ENCODE assay signal across 10 cellular contexts in genomic region chr20:4924032-4924431, GRCh38.
"Had no signal": no experiment of that assay in that cellular context is flagged by ENCODE, and none has a peak within 500 bp of the region (broad histone marks: within the 10 kb centered on the region; RNA-seq: fewer than 3 reads in every experiment).

No MANE protein-coding gene starts in this region.

- H3K9me3 ChIP-seq: ovary, thyroid gland had no signal

- H3K9ac ChIP-seq: neural progenitor cell had no signal

- H3K27ac ChIP-seq: neural progenitor cell, ovary, thyroid gland had no signal

- H3K36me3 ChIP-seq: neural progenitor cell, ovary, thyroid gland had no signal

- DNase-seq: activated CD4-positive, alpha-beta memory T cell treated with anti-CD3 and anti-CD28 coated beads, Interleukin-2, amount 10 ng/mL, durations not matched to agents 7 days and 5 days; activated CD4-positive, CD25-positive, alpha-beta regulatory T cell treated with anti-CD3 and anti-CD28 coated beads, Interleukin-2, amount 50 U/mL, for 72 hours; activated CD8-positive, alpha-beta memory T cell treated with anti-CD3 and anti-CD28 coated beads, Interleukin-2, amount 50 U/mL, for 4 hours; activated naive CD8-positive, alpha-beta T cell treated with anti-CD3 and anti-CD28 coated beads, Interleukin-2, amount 50 U/mL, for 24 hours; left cardiac atrium; ovary; thyroid gland had no signal

- H3K27ac Mint-ChIP-seq: activated CD4-positive, alpha-beta memory T cell treated with anti-CD3 and anti-CD28 coated beads, Interleukin-2, amount 10 ng/mL, durations not matched to agents 7 days and 5 days; activated naive CD8-positive, alpha-beta T cell treated with anti-CD3 and anti-CD28 coated beads, Interleukin-2, amount 50 U/mL, for 24 hours; neural progenitor cell had no signal

- ATAC-seq: activated naive CD8-positive, alpha-beta T cell treated with anti-CD3 and anti-CD28 coated beads, Interleukin-2, amount 50 U/mL, for 24 hours; left cardiac atrium; sciatic nerve had no signal

- H3K4me1 Mint-ChIP-seq: activated naive CD8-positive, alpha-beta T cell treated with anti-CD3 and anti-CD28 coated beads, Interleukin-2, amount 50 U/mL, for 24 hours had no signal

- H3K4me3 Mint-ChIP-seq: activated CD4-positive, alpha-beta memory T cell treated with anti-CD3 and anti-CD28 coated beads, Interleukin-2, amount 10 ng/mL, durations not matched to agents 7 days and 5 days; activated naive CD8-positive, alpha-beta T cell treated with anti-CD3 and anti-CD28 coated beads, Interleukin-2, amount 50 U/mL, for 24 hours; neural progenitor cell had no signal

- H3K27me3 Mint-ChIP-seq: activated CD4-positive, alpha-beta memory T cell treated with anti-CD3 and anti-CD28 coated beads, Interleukin-2, amount 10 ng/mL, durations not matched to agents 7 days and 5 days; activated naive CD8-positive, alpha-beta T cell treated with anti-CD3 and anti-CD28 coated beads, Interleukin-2, amount 50 U/mL, for 24 hours had no signal

- H3K27me3 ChIP-seq: neural progenitor cell, ovary, thyroid gland had no signal

- H2AFZ ChIP-seq: neural progenitor cell had no signal

- H3K4me3 ChIP-seq: lung, neural progenitor cell, ovary, thyroid gland had no signal

- H3K9me3 Mint-ChIP-seq: activated CD4-positive, alpha-beta memory T cell treated with anti-CD3 and anti-CD28 coated beads, Interleukin-2, amount 10 ng/mL, durations not matched to agents 7 days and 5 days; activated naive CD8-positive, alpha-beta T cell treated with anti-CD3 and anti-CD28 coated beads, Interleukin-2, amount 50 U/mL, for 24 hours; neural progenitor cell had no signal

- H3K4me2 ChIP-seq: neural progenitor cell had no signal
